8 cellular contexts compared by ENCODE assay signal in genomic region chr22:31629741-31630184, GRCh38. TPM values are rescaled to one million over a fixed set of nuclear protein-coding genes. Genes with fewer than 3 reads are reported as not detected.
DNase-seq lines count a peak whose midpoint lies in the region; TF ChIP-seq lines count a peak whose summit lies in the region.

No MANE protein-coding gene starts in this region.

- H3K36me3 ChIP-seq in HUES6 (ENCODE audit: control insufficient read depth, insufficient read depth, low read length) (peaks cover 14% of the 10 kb centered on the region), mammary epithelial cell (ENCODE audit: insufficient read depth, low read length) (peaks cover 3% of the 10 kb centered on the region)

- H3K4me1 ChIP-seq in HUES6 (ENCODE audit: control insufficient read depth, insufficient read depth, low read length), result peaks cover 41% of the 10 kb centered on the region
- peaks cover 13% of the 10 kb centered on the region for H3K4me1 ChIP-seq in mammary epithelial cell (ENCODE audit: insufficient read depth, low read length)
- peaks cover 52% of the 10 kb centered on the region for H3K4me1 ChIP-seq in mononuclear cell (ENCODE audit: insufficient read depth, low read length)

- no peaks in the 10 kb centered on the region for H3K27me3 ChIP-seq in HUES6 (ENCODE audit: control insufficient read depth, insufficient read depth, low read length)
- H3K27me3 ChIP-seq in mammary epithelial cell (ENCODE audit: insufficient read depth, low read length), result no peaks in the 10 kb centered on the region
- H3K27me3 ChIP-seq in mononuclear cell (ENCODE audit: insufficient read depth, low read length), result no peaks in the 10 kb centered on the region

- in situ Hi-C loops in mammary epithelial cell (cut with MboI; ENCODE audit: low sequenced_read_pairs in 2 of 2), result no loop called here

- H3K27ac ChIP-seq in 22Rv1 (peak overlapping the region; percentile 70), HUES6 (ENCODE audit: low read depth, low read length) (peak overlapping the region; percentile 30; the same call in 1 of the 2 replicates), mammary epithelial cell (ENCODE audit: insufficient read depth, low read depth, low read length) (peak overlapping the region; percentile 66)

- H3K9ac ChIP-seq in HUES6 (ENCODE audit: low read length) (peak overlapping the region; percentile 80), mammary epithelial cell (ENCODE audit: insufficient read depth, low read length) (peak overlapping the region; percentile 72)

- DNase-seq in mammary epithelial cell, result no peak
- no peak for DNase-seq in nucleus accumbens (lab: John Stamatoyannopoulos, UW)
- no peak for DNase-seq in amygdala (lab: John Stamatoyannopoulos, UW)
- no peak for DNase-seq in NCI-H526 (lab: John Stamatoyannopoulos, UW)
- DNase-seq in GF-D8 (lab: John Stamatoyannopoulos, UW), result no peak

- peaks cover 97% of the 10 kb centered on the region for H3K79me2 ChIP-seq in mammary epithelial cell (ENCODE audit: insufficient read depth, low read length)

- H3K4me2 ChIP-seq in mammary epithelial cell (ENCODE audit: insufficient read depth, low read depth, low read length), result peak overlapping the region; percentile 93

- BruUV-seq in mammary epithelial cell (replicated peaks; lab: Mats Ljungman, UMichigan), result no TSS peak

- peak overlapping the region; percentile 69 for H3K4me3 ChIP-seq in HUES6 (ENCODE audit: low read depth, low read length)
- H3K4me3 ChIP-seq in mammary epithelial cell (replicated peaks in 1 of 3; ENCODE audit: insufficient read depth in 1 of 3, low read depth in 2 of 3, low read length in 3 of 3), result peak overlapping the region; percentile 57 to 79 (median 64)
- peak overlapping the region; percentile 55 for H3K4me3 ChIP-seq in mononuclear cell (ENCODE audit: low read length)

- H4K20me1 ChIP-seq in mammary epithelial cell (ENCODE audit: insufficient read depth, low read length), result no peaks in the 10 kb centered on the region

- TF ChIP-seq CTCF in 22Rv1 (IDR thresholded peaks at IDR 0.05) (no peak), mammary epithelial cell (conservative IDR thresholded peaks at IDR 0.05 in 1 of 2, IDR thresholded peaks at IDR 0.05 in 1 of 2; ENCODE audit: extremely low read depth in 1 of 2, insufficient read depth in 1 of 2, low read depth in 1 of 2, low read length in 2 of 2) (no peak)

- intact Hi-C loops in mammary epithelial cell (cut with micrococcal nuclease), result loop anchor here (1.0 kb wide), 1 partner anchor 30 kb away; no protein-coding TSS in a partner anchor

- WGBS in mammary epithelial cell (ENCODE audit: low coverage, missing lambda C conversion rate), result 47% methylated on average over 6 of the region's 14 CpGs

- CTCF ChIA-PET in mammary epithelial cell (lab: Charles Lee; ENCODE audit: low non-redundant PET), result interaction anchor here (0.7 kb wide), 1 partner anchor 18 kb away, joined by 3 read pairs; no protein-coding TSS in a partner anchor

- peak overlapping the region; percentile 70 for H2AFZ ChIP-seq in mammary epithelial cell (ENCODE audit: low read depth, low read length)

- dilution Hi-C loops in mammary epithelial cell (cut with HindIII; ENCODE audit: low sequenced_read_pairs), result no loop called here

- H3K9me3 ChIP-seq in HUES6 (ENCODE audit: control insufficient read depth, insufficient read depth, low read depth, low read length) (no peaks in the 10 kb centered on the region), mammary epithelial cell (replicated peaks; ENCODE audit: insufficient read depth, low read length) (no peaks in the 10 kb centered on the region), mononuclear cell (ENCODE audit: low read depth, low read length) (no peaks in the 10 kb centered on the region)

RNA-seq across cellular contexts. Expression of gene PISD, which starts 32.3 kb away (rescaled TPM):
- total RNA-seq in mammary epithelial cell (10 to 100 TPM; 53.7 to 67.8 TPM), mononuclear cell (21.6 TPM)
- 31.7 TPM for polyA plus RNA-seq in mammary epithelial cell
- 32.4 TPM for polyA minus RNA-seq in mammary epithelial cell
